8 cellular contexts compared by ENCODE assay signal in the genomic region with DNA sequence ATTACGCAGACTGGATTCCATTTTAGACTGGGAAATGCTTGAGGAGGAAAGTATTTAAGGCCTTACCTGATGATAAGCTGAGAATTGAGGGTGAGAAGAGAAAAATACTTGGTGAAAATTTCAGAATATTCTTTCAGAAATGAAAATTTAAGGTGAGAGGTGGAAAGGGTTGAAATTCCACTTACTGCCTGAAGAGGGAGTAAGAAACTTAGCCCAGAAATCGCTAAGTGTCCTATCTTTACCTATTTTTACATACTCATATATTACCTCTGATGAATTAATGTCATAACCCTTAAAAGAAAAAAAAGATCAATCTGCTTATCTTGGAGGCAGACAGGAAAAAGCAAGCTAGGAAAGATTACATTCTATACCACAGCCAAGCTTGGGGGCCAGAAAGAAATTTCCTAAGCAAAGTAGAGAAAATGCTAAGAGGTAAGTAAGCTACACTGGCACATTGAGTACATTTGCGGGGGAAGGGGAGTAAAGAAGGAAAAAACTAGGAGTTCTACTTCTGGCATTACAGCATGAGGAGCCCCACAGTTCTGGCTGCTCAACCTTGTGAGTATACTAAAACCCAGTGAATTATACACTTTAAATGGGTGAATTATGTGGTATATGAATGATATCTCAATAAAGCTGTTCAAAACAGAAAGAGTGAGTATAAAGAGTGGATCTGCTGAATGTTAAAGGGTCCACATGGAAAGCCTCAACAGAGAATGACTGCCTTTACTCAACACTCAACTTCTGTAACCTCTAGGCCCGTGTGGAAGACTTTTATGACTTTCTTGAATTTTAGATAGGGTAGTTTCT. TPM values are rescaled to one million over a fixed set of nuclear protein-coding genes. Genes with fewer than 3 reads are reported as not detected.
DNase-seq lines count a peak whose midpoint lies in the region; ATAC-seq and TF ChIP-seq lines count a peak whose summit lies in the region.

No MANE protein-coding gene starts in this region.

- H3K9ac ChIP-seq in SU-DHL-6 (ENCODE audit: low read length) = no peak overlapping the region

- no peak for ATAC-seq in right cardiac atrium
- peak; percentile 63 for ATAC-seq in HG02981 (IDR thresholded peaks at IDR 0.05; ENCODE audit: unreplicated experiment)
- no peak for ATAC-seq in HG02763 (IDR thresholded peaks at IDR 0.05; ENCODE audit: unreplicated experiment)

- intact Hi-C loops in left ventricle myocardium inferior (cut with micrococcal nuclease) (loop anchor here (5.0 kb wide), 1 partner anchor 113 kb away; no protein-coding TSS in a partner anchor), right cardiac atrium (cut with DNase I) (loop anchor here in 2 of 4 donors (5.0 to 10.0 kb wide), 2 partner anchors 105 to 113 kb away; no protein-coding TSS in a partner anchor)

- H2AFZ ChIP-seq in SU-DHL-6 (ENCODE audit: low read depth, low read length, severe bottlenecking) = no peak overlapping the region

- H3K9me3 ChIP-seq in left ventricle myocardium inferior (replicated peaks) = no peaks in the 10 kb centered on the region
- no peaks in the 10 kb centered on the region for H3K9me3 ChIP-seq in right cardiac atrium (ENCODE audit: control insufficient read depth, low read length)
- H3K9me3 ChIP-seq in SU-DHL-6 (ENCODE audit: insufficient read depth, low read length) = no peaks in the 10 kb centered on the region

- DNase-seq in left ventricle myocardium inferior (no peak), right cardiac atrium (no peak), iPS-NIHi11 (ENCODE audit: low spot score) (peak; percentile 24), NCI-H2029 (lab: John Stamatoyannopoulos, UW) (no peak)
- no peak for DNase-seq in activated CD4-positive, alpha-beta T cell treated with anti-CD3 and anti-CD28 coated beads, Interleukin-2, amount 50 U/mL, for 4 hours

- H3K9me2 ChIP-seq in SU-DHL-6 (replicated peaks; ENCODE audit: insufficient read depth, low read length) = no peaks in the 10 kb centered on the region

- 73% methylated on average over 4 of the region's 4 CpGs for WGBS in right cardiac atrium

- TF ChIP-seq CTCF in left ventricle myocardium inferior (IDR thresholded peaks at IDR 0.05; ENCODE audit: borderline replicate concordance) (peak; percentile 90), SU-DHL-6 (IDR thresholded peaks at IDR 0.05; ENCODE audit: insufficient read depth, low read length, poor library complexity, severe bottlenecking) (peak; percentile 55)

- peaks cover 11% of the 10 kb centered on the region; the same call in 1 of the 2 replicates for H3F3A ChIP-seq in SU-DHL-6 (ENCODE audit: insufficient read depth)

- H3K27ac ChIP-seq in left ventricle myocardium inferior (replicated peaks) = no peak overlapping the region
- H3K27ac ChIP-seq in right cardiac atrium (ENCODE audit: low read length) = no peak overlapping the region
- no peak overlapping the region for H3K27ac ChIP-seq in SU-DHL-6 (ENCODE audit: low read depth, low read length)

- H3K4me3 ChIP-seq in left ventricle myocardium inferior = no peak overlapping the region
- no peak overlapping the region for H3K4me3 ChIP-seq in right cardiac atrium (ENCODE audit: low read length)
- H3K4me3 ChIP-seq in SU-DHL-6 (ENCODE audit: insufficient read depth, low read length, poor library complexity, severe bottlenecking) = no peak overlapping the region

- H3K27me3 ChIP-seq in left ventricle myocardium inferior (ENCODE audit: low read depth) (no peaks in the 10 kb centered on the region), right cardiac atrium (ENCODE audit: control insufficient read depth, insufficient read depth) (no peaks in the 10 kb centered on the region), SU-DHL-6 (ENCODE audit: low read length) (no peaks in the 10 kb centered on the region)

- no peaks in the 10 kb centered on the region for H3K79me2 ChIP-seq in SU-DHL-6 (ENCODE audit: insufficient read depth, low read length)

- no peaks in the 10 kb centered on the region for H4K20me1 ChIP-seq in SU-DHL-6 (ENCODE audit: low read depth, low read length)

- H3K4me1 ChIP-seq in left ventricle myocardium inferior = no peaks in the 10 kb centered on the region
- no peaks in the 10 kb centered on the region for H3K4me1 ChIP-seq in right cardiac atrium (ENCODE audit: control insufficient read depth, insufficient read depth, low read length)

- H3K36me3 ChIP-seq in left ventricle myocardium inferior (peaks cover 91% of the 10 kb centered on the region), SU-DHL-6 (ENCODE audit: low read length) (peaks cover 60% of the 10 kb centered on the region)

- no peak overlapping the region for H3K4me2 ChIP-seq in SU-DHL-6 (ENCODE audit: low read depth, low read length, poor library complexity, severe bottlenecking)

RNA-seq across cellular contexts. Expression of gene SMC6, which starts 33.8 kb away (rescaled TPM):
- total RNA-seq in left ventricle myocardium inferior = 13.3 TPM
- total RNA-seq in right cardiac atrium = 10 to 100 TPM; 11.9 to 14.6 (median 13.1) TPM
- 10.0 TPM for polyA plus RNA-seq in right cardiac atrium

RNA-seq across cellular contexts. Expression of gene GEN1, which starts 34.2 kb away (rescaled TPM):
- total RNA-seq in left ventricle myocardium inferior = 4.3 TPM
- total RNA-seq in right cardiac atrium = 1 to 10 TPM; 3.5 to 5.5 (median 4.3) TPM
- 1.5 TPM for polyA plus RNA-seq in right cardiac atrium
